In genomic region chr16:47970291-47970931, GRCh38 we compare ENCODE assay signal across 10 cellular contexts.
A peak's percentile ranks its signal among the peaks of the same experiment; 100 is the strongest.
DNase-seq lines count a peak whose midpoint lies in the region; ATAC-seq, FAIRE-seq and TF ChIP-seq lines count a peak whose summit lies in the region.
"Had no signal": no experiment of that assay in that cellular context is flagged by ENCODE, and none has a peak within 500 bp of the region (broad histone marks: within the 10 kb centered on the region; RNA-seq: fewer than 3 reads in every experiment).

No MANE protein-coding gene starts in this region.

- H3K4me3 Mint-ChIP-seq in activated CD4-positive, alpha-beta T cell treated with anti-CD3 and anti-CD28 coated beads, Interleukin-2, amount 10 ng/mL, durations not matched to agents 24 days and 14 days, result no peak overlapping the region
- H3K4me3 Mint-ChIP-seq: stimulated activated naive B cell treated with anti-CD40 and anti-IgM and Interleukin-4, amounts not matched to agents 10 μg/mL and 1 μg/mL and 100 μg/mL, for 72 hours had no signal

- H3K36me3 Mint-ChIP-seq in activated CD4-positive, alpha-beta T cell treated with anti-CD3 and anti-CD28 coated beads, Interleukin-2, amount 10 ng/mL, durations not matched to agents 24 days and 14 days (ENCODE audit: low read depth), result no peaks in the 10 kb centered on the region
- H3K36me3 Mint-ChIP-seq: stimulated activated naive B cell treated with anti-CD40 and anti-IgM and Interleukin-4, amounts not matched to agents 10 μg/mL and 1 μg/mL and 100 μg/mL, for 72 hours had no signal

- FAIRE-seq in GM12892 (lab: Jason Lieb, UNC), result no peak

- no peak for ATAC-seq in GM18873 (IDR thresholded peaks at IDR 0.05; ENCODE audit: low FRiP score, unreplicated experiment)
- ATAC-seq: Panc1; stimulated activated naive B cell treated with anti-CD40 and anti-IgM and Interleukin-4, amounts not matched to agents 10 μg/mL and 1 μg/mL and 100 μg/mL, for 72 hours had no signal

- peaks cover 4% of the 10 kb centered on the region for H3K9me3 Mint-ChIP-seq in activated CD4-positive, alpha-beta T cell treated with anti-CD3 and anti-CD28 coated beads, Interleukin-2, amount 10 ng/mL, durations not matched to agents 24 days and 14 days

- H3K27me3 Mint-ChIP-seq in activated CD4-positive, alpha-beta T cell treated with anti-CD3 and anti-CD28 coated beads, Interleukin-2, amount 10 ng/mL, durations not matched to agents 24 days and 14 days, result no peaks in the 10 kb centered on the region

- TF ChIP-seq POLR2A in GM12892 (IDR thresholded peaks at IDR 0.05; ENCODE audit: low read depth, low read length), result no peak

- H3K27ac Mint-ChIP-seq in activated CD4-positive, alpha-beta T cell treated with anti-CD3 and anti-CD28 coated beads, Interleukin-2, amount 10 ng/mL, durations not matched to agents 24 days and 14 days, result no peak overlapping the region
- H3K27ac Mint-ChIP-seq: stimulated activated naive B cell treated with anti-CD40 and anti-IgM and Interleukin-4, amounts not matched to agents 10 μg/mL and 1 μg/mL and 100 μg/mL, for 72 hours had no signal

- intact Hi-C loops in activated CD4-positive, alpha-beta T cell treated with anti-CD3 and anti-CD28 coated beads, Interleukin-2, amount 10 ng/mL, durations not matched to agents 24 days and 14 days (cut with micrococcal nuclease), result no loop called here

- DNase-seq in A172 (ENCODE audit: low spot score) (peak; percentile 56), HK-2 (ENCODE audit: unreplicated experiment) (peak; percentile 8), SW480 (ENCODE audit: low spot score) (peak; percentile 47), foreskin melanocyte (peak; percentile 13), GM12892 (ENCODE audit: insufficient read length) (no peak), cerebellar cortex (ENCODE audit: low spot score) (no peak)
- no peak for DNase-seq in activated CD4-positive, alpha-beta T cell treated with anti-CD3 and anti-CD28 coated beads, Interleukin-2, amount 10 ng/mL, durations not matched to agents 24 days and 14 days
- DNase-seq: stimulated activated naive B cell treated with anti-CD40 and anti-IgM and Interleukin-4, amounts not matched to agents 10 μg/mL and 1 μg/mL and 100 μg/mL, for 72 hours had no signal

- H3K4me1 Mint-ChIP-seq in activated CD4-positive, alpha-beta T cell treated with anti-CD3 and anti-CD28 coated beads, Interleukin-2, amount 10 ng/mL, durations not matched to agents 24 days and 14 days, result no peaks in the 10 kb centered on the region
- H3K4me1 Mint-ChIP-seq: stimulated activated naive B cell treated with anti-CD40 and anti-IgM and Interleukin-4, amounts not matched to agents 10 μg/mL and 1 μg/mL and 100 μg/mL, for 72 hours had no signal

Comparison
In these comparisons a context has a peak if more than half of its experiments do, and no peak if none do; other contexts are left out.
1. DNase-seq: peak in A172 (single experiment), HK-2 (single experiment), SW480 (single experiment) and foreskin melanocyte (single experiment); none in activated CD4-positive, alpha-beta T cell treated with anti-CD3 and anti-CD28 coated beads, Interleukin-2, amount 10 ng/mL, durations not matched to agents 24 days and 14 days (single experiment), GM12892 (single experiment) and cerebellar cortex (single experiment).